7 cellular contexts compared by ENCODE assay signal in genomic region chr3:40456940-40457823, GRCh38. TPM values are rescaled to one million over a fixed set of nuclear protein-coding genes. Genes with fewer than 3 reads are reported as not detected.
DNase-seq lines count a peak whose midpoint lies in the region; ATAC-seq and TF ChIP-seq lines count a peak whose summit lies in the region.

TSS of gene RPL14 (plus strand) at chr3:40457339. CDS start at chr3:40457472, 133 bp downstream.

- peak within 1 kb of the TSS; percentile 86 for H3K27ac ChIP-seq in hepatocyte

- DNase-seq in NCI-H1930 (lab: John Stamatoyannopoulos, UW) (peak; percentile 80 to 86), T-helper 9 cell (peak; percentile 90), astrocyte of the hippocampus (ENCODE audit: low read depth, low spot score) (peak; percentile 98), hepatocyte (ENCODE audit: low spot score) (peak; percentile 97), renal cortical epithelial cell (ENCODE audit: low read depth) (peak; percentile 92)

- no peaks in the 10 kb centered on the region for H3K9me2 ChIP-seq in hepatocyte (replicated peaks; ENCODE audit: insufficient read depth)

- H2AFZ ChIP-seq in hepatocyte, result peak within 1 kb of the TSS; percentile 52

- H3K4me1 ChIP-seq in hepatocyte (ENCODE audit: insufficient read depth), result peaks cover 24% of the 10 kb centered on the region

- no peaks in the 10 kb centered on the region for H3K27me3 ChIP-seq in hepatocyte

- H3K4me2 ChIP-seq in hepatocyte, result peak within 1 kb of the TSS; percentile 90

- peaks cover 37% of the 10 kb centered on the region for H3K79me2 ChIP-seq in hepatocyte

- TF ChIP-seq POLR2A in GM18505 (IDR thresholded peaks at IDR 0.05; ENCODE audit: borderline replicate concordance, extremely low read depth, insufficient read depth, insufficient read length), result peak; percentile 98

- TF ChIP-seq CTCF in hepatocyte (IDR thresholded peaks at IDR 0.05; ENCODE audit: poor library complexity), result no peak

- 1% methylated on average over 67 of the region's 79 CpGs for WGBS in hepatocyte (ENCODE audit: low lambda C conversion rate, missing lambda C conversion rate)

- H4K20me1 ChIP-seq in hepatocyte (ENCODE audit: insufficient read depth, poor library complexity, severe bottlenecking), result peaks cover 31% of the 10 kb centered on the region

- no peaks in the 10 kb centered on the region for H3K9me3 ChIP-seq in hepatocyte (ENCODE audit: low read depth)

- ATAC-seq in GM18505 (IDR thresholded peaks at IDR 0.05; ENCODE audit: unreplicated experiment) (peak; percentile 73), HG02970 (IDR thresholded peaks at IDR 0.05; ENCODE audit: low FRiP score, unreplicated experiment) (peak; percentile 64)

- H3K4me3 ChIP-seq in hepatocyte, result peak within 1 kb of the TSS; percentile 92

- H3K36me3 ChIP-seq in hepatocyte (replicated peaks; ENCODE audit: insufficient read depth, low read depth), result no peaks in the 10 kb centered on the region

RNA-seq across cellular contexts. Expression of gene RPL14, which starts in this region (rescaled TPM):
- total RNA-seq in hepatocyte (390 and 395 TPM in 2 replicates), renal cortical epithelial cell (347 and 384 TPM in 2 replicates)
- 470 and 492 TPM in 2 replicates for polyA plus RNA-seq in hepatocyte

Comparison
In these comparisons a context has a peak if more than half of its experiments do, and no peak if none do; other contexts are left out.
1. Peak in every context shown above with its lines: DNase-seq, ATAC-seq, H3K4me3 ChIP-seq and H3K27ac ChIP-seq.